In the genomic region with DNA sequence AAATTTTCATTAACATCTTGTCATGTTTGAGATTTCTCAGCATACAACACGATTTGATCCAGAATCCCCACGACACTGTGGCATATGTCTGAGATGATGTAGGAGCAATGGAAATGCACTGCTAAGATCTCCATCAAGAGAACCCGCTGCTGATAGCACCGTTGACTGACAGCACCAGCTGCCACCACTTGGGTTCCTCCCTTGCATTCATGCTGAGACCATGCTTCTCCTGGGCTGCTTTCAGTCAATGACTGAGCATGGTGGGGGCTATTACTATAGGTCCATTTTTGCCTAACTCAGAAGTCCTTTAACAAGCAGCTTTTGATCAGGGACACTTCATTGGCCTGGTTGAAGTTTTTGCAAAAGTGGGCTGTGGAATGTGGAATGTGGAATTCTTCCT, we compare ENCODE assay signal across 12 cellular contexts.
"Had no signal": no experiment of that assay in that cellular context is flagged by ENCODE, and none has a peak within 500 bp of the region (broad histone marks: within the 10 kb centered on the region; RNA-seq: fewer than 3 reads in every experiment).

No MANE protein-coding gene starts in this region.

- H3K4me3 ChIP-seq: hepatocyte, mucosa of descending colon had no signal

- H3K9me3 Mint-ChIP-seq: activated CD8-positive, alpha-beta T cell treated with anti-CD3 and anti-CD28 coated beads for 36 hours; activated T-cell treated with anti-CD3 and anti-CD28 coated beads, Interleukin-2, amount 50 U/mL, for 4 hours; stimulated activated memory B cell treated with anti-CD40 and anti-IgM and Interleukin-4, amounts not matched to agents 10 μg/mL and 1 μg/mL and 100 μg/mL, for 72 hours had no signal

- H3K27ac ChIP-seq: hepatocyte had no signal

- H3K4me3 Mint-ChIP-seq: activated CD8-positive, alpha-beta T cell treated with anti-CD3 and anti-CD28 coated beads for 36 hours; activated T-cell treated with anti-CD3 and anti-CD28 coated beads, Interleukin-2, amount 50 U/mL, for 4 hours; natural killer cell; stimulated activated memory B cell treated with anti-CD40 and anti-IgM and Interleukin-4, amounts not matched to agents 10 μg/mL and 1 μg/mL and 100 μg/mL, for 72 hours; WTC11 had no signal

- ATAC-seq: activated CD8-positive, alpha-beta T cell treated with anti-CD3 and anti-CD28 coated beads for 36 hours; activated T-cell treated with anti-CD3 and anti-CD28 coated beads, Interleukin-2, amount 50 U/mL, for 4 hours; left lobe of liver; mucosa of descending colon; natural killer cell; stimulated activated memory B cell treated with anti-CD40 and anti-IgM and Interleukin-4, amounts not matched to agents 10 μg/mL and 1 μg/mL and 100 μg/mL, for 72 hours; WTC11 had no signal

- H3K27me3 ChIP-seq: hepatocyte had no signal

- H3K4me1 Mint-ChIP-seq: natural killer cell; stimulated activated memory B cell treated with anti-CD40 and anti-IgM and Interleukin-4, amounts not matched to agents 10 μg/mL and 1 μg/mL and 100 μg/mL, for 72 hours had no signal

- H3K36me3 Mint-ChIP-seq: natural killer cell; stimulated activated memory B cell treated with anti-CD40 and anti-IgM and Interleukin-4, amounts not matched to agents 10 μg/mL and 1 μg/mL and 100 μg/mL, for 72 hours had no signal

- H3K9me3 ChIP-seq: mucosa of descending colon had no signal

- DNase-seq: activated CD4-positive, alpha-beta T cell treated with anti-CD3 and anti-CD28 coated beads for 48 hours; activated CD8-positive, alpha-beta T cell treated with anti-CD3 and anti-CD28 coated beads for 36 hours; activated effector memory CD4-positive, alpha-beta T cell treated with Interleukin-2 at 50 U/mL for 16 hours; activated naive CD4-positive, alpha-beta T cell treated with anti-CD3 and anti-CD28 coated beads, Interleukin-2, amount 50 U/mL, for 16 hours; activated T-cell treated with anti-CD3 and anti-CD28 coated beads, Interleukin-2, amount 50 U/mL, for 4 hours; mucosa of descending colon; natural killer cell; stimulated activated CD4-positive, alpha-beta T cell treated with anti-CD3 and anti-CD28 coated beads, Interleukin-2, amount 100 ng/mL, for 48 hours had no signal

- H3K27ac Mint-ChIP-seq: activated CD8-positive, alpha-beta T cell treated with anti-CD3 and anti-CD28 coated beads for 36 hours; natural killer cell; stimulated activated memory B cell treated with anti-CD40 and anti-IgM and Interleukin-4, amounts not matched to agents 10 μg/mL and 1 μg/mL and 100 μg/mL, for 72 hours; WTC11 had no signal
